ENCODE assay signal across 9 cellular contexts in the genomic region with DNA sequence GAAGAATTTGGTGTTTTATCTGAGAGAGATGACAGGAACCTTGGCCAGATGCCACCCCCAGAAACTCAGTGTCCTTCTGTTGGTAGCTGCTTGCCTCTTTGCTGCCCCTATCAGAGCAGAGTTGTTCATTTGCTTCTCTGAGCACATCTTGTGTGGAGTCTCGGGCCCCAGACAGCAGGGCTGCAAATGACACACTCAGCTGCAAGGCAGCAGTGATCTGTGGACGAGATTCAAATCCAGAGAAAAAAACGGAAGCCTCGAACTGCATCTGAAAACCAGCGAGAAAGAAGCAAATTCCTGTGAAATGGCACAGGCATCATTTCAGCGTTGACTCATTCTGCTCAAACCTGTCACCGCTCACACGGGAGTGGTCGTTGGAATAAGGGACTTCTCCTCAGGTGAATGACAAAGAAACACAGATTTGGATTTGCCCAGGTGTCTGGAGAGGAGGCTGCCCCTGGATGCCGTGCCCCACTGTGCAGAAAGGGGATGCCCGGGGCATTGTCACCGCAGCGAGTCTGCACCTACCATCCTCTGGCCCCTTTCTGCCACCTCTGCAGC.
DNase-seq lines count a peak whose midpoint lies in the region; ATAC-seq and TF ChIP-seq lines count a peak whose summit lies in the region.
"Had no signal": no experiment of that assay in that cellular context is flagged by ENCODE, and none has a peak within 500 bp of the region (broad histone marks: within the 10 kb centered on the region; RNA-seq: fewer than 3 reads in every experiment).

No MANE protein-coding gene starts in this region.

- TF ChIP-seq CTCF in esophagus muscularis mucosa (IDR thresholded peaks at IDR 0.05) (no peak), endothelial cell (IDR thresholded peaks at IDR 0.05; ENCODE audit: unreplicated experiment) (no peak)

- peak overlapping the region in 1 of 4 donors; percentile 14 for H3K27ac ChIP-seq in esophagus muscularis mucosa (replicated peaks in 1 of 4)

- ATAC-seq in GM18873 (IDR thresholded peaks at IDR 0.05; ENCODE audit: low FRiP score, unreplicated experiment): peak; percentile 23
- ATAC-seq in HG03159 (IDR thresholded peaks at IDR 0.05; ENCODE audit: unreplicated experiment): peak; percentile 17
- ATAC-seq: Panc1 had no signal

- no peak for TF ChIP-seq EP300 in esophagus muscularis mucosa (IDR thresholded peaks at IDR 0.05)

- peak; percentile 78 for DNase-seq in activated CD4-positive, alpha-beta T cell treated with anti-CD3 and anti-CD28 coated beads, Interleukin-2, amount 10 ng/mL, durations not matched to agents 24 days and 14 days
- peak; percentile 68 for DNase-seq in esophagus muscularis mucosa (ENCODE audit: extremely low spot score)
- peak; percentile 36 to 69 (median 43) for DNase-seq in stimulated activated CD4-positive, alpha-beta T cell treated with anti-CD3 and anti-CD28 coated beads, TNF-alpha, amount 100 ng/mL, for 48 hours (ENCODE audit: low read depth in 3 of 3)
- no peak for DNase-seq in H7
- no peak for DNase-seq in endothelial cell (ENCODE audit: low spot score)
- no peak for DNase-seq in NCI-H128 (lab: John Stamatoyannopoulos, UW; ENCODE audit: unreplicated experiment)

- H3K9me3 Mint-ChIP-seq in activated CD4-positive, alpha-beta T cell treated with anti-CD3 and anti-CD28 coated beads, Interleukin-2, amount 10 ng/mL, durations not matched to agents 24 days and 14 days: peaks cover 15% of the 10 kb centered on the region
- peaks cover 5% of the 10 kb centered on the region for H3K9me3 Mint-ChIP-seq in endothelial cell (ENCODE audit: unreplicated experiment)

- WGBS in esophagus muscularis mucosa: 74% methylated on average over 13 of the region's 13 CpGs

- H3K36me3 ChIP-seq in esophagus muscularis mucosa (no peaks in the 10 kb centered on the region), H7 (replicated peaks; ENCODE audit: control insufficient read depth, insufficient read depth, low read length) (no peaks in the 10 kb centered on the region)

- H3K4me1 ChIP-seq in esophagus muscularis mucosa: peaks cover 0 to 16% (median 0%) of the 10 kb centered on the region in 4 donors

- intact Hi-C loops in activated CD4-positive, alpha-beta T cell treated with anti-CD3 and anti-CD28 coated beads, Interleukin-2, amount 10 ng/mL, durations not matched to agents 24 days and 14 days (cut with micrococcal nuclease): no loop called here
- intact Hi-C loops in esophagus muscularis mucosa (cut with DNase I): no loop called here

- H3K4me1 Mint-ChIP-seq in activated CD4-positive, alpha-beta T cell treated with anti-CD3 and anti-CD28 coated beads, Interleukin-2, amount 10 ng/mL, durations not matched to agents 24 days and 14 days: peaks cover 50% of the 10 kb centered on the region
- H3K4me1 Mint-ChIP-seq in endothelial cell (ENCODE audit: unreplicated experiment): no peaks in the 10 kb centered on the region

- H3K27ac Mint-ChIP-seq in activated CD4-positive, alpha-beta T cell treated with anti-CD3 and anti-CD28 coated beads, Interleukin-2, amount 10 ng/mL, durations not matched to agents 24 days and 14 days: peak overlapping the region; percentile 92
- no peak overlapping the region for H3K27ac Mint-ChIP-seq in endothelial cell (ENCODE audit: unreplicated experiment)

- no peaks in the 10 kb centered on the region for H3K9me3 ChIP-seq in esophagus muscularis mucosa

- H3K36me3 Mint-ChIP-seq in activated CD4-positive, alpha-beta T cell treated with anti-CD3 and anti-CD28 coated beads, Interleukin-2, amount 10 ng/mL, durations not matched to agents 24 days and 14 days (ENCODE audit: low read depth): peaks cover 13% of the 10 kb centered on the region
- H3K36me3 Mint-ChIP-seq in endothelial cell (ENCODE audit: low read depth, unreplicated experiment): peaks cover 4% of the 10 kb centered on the region

- H3K27me3 Mint-ChIP-seq in activated CD4-positive, alpha-beta T cell treated with anti-CD3 and anti-CD28 coated beads, Interleukin-2, amount 10 ng/mL, durations not matched to agents 24 days and 14 days: no peaks in the 10 kb centered on the region
- H3K27me3 Mint-ChIP-seq in endothelial cell (ENCODE audit: unreplicated experiment): peaks cover 4% of the 10 kb centered on the region

- H3K4me3 Mint-ChIP-seq in activated CD4-positive, alpha-beta T cell treated with anti-CD3 and anti-CD28 coated beads, Interleukin-2, amount 10 ng/mL, durations not matched to agents 24 days and 14 days: peak overlapping the region; percentile 78
- no peak overlapping the region for H3K4me3 Mint-ChIP-seq in endothelial cell (ENCODE audit: unreplicated experiment)

- TF ChIP-seq POLR2A in esophagus muscularis mucosa (IDR thresholded peaks at IDR 0.05; ENCODE audit: low read depth): no peak

- H3K27me3 ChIP-seq in esophagus muscularis mucosa (no peaks in the 10 kb centered on the region), H7 (ENCODE audit: control insufficient read depth, insufficient read depth, low read length) (no peaks in the 10 kb centered on the region)

- H3K4me3 ChIP-seq in esophagus muscularis mucosa: no peak overlapping the region
- H3K4me3 ChIP-seq in H7 (ENCODE audit: insufficient read depth, low read depth, low read length): no peak overlapping the region

Comparison
In these comparisons a context has a peak if more than half of its experiments do, and no peak if none do; other contexts are left out.
1. DNase-seq: peak in activated CD4-positive, alpha-beta T cell treated with anti-CD3 and anti-CD28 coated beads, Interleukin-2, amount 10 ng/mL, durations not matched to agents 24 days and 14 days (single experiment), esophagus muscularis mucosa (single experiment) and stimulated activated CD4-positive, alpha-beta T cell treated with anti-CD3 and anti-CD28 coated beads, TNF-alpha, amount 100 ng/mL, for 48 hours (3 of 3); none in H7 (single experiment), endothelial cell (single experiment) and NCI-H128 (single experiment).